8 cellular contexts compared by ENCODE assay signal in the genomic region with DNA sequence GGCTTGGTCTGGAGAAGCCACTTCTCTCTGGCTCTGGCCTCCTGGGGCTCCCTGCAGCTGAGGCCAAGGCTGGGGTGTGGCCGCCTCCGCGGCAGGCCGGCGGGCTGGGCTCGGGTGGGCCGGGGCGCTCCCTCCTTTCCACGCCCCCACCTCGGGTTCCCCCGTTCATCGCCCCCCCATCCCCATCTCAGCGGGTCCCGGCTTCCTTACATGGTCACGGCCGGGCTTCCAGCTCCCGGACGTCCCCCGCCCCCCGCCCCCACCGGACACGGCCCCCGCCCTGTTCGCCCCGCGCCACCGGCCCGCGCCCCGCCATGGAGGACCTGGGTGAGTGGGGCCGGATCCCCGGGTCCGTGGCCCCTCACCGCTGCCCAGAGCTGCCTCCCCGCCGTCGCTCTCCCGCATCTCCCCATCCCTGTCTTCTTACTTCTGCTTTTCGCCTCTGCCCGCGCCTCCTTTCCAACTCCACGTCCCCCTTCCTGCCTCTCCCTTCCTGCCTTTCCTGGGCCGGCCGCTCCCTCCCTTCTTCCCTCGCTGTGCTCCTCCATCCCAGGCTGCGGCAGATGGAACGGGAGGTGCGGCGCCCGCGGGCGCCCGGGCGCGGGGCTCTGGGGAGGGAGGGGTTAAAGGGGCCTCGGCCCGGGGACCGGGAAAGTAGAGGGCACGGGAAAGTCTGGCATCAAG. TPM values are rescaled to one million over a fixed set of nuclear protein-coding genes. Genes with fewer than 3 reads are reported as not detected.
DNase-seq lines count a peak whose midpoint lies in the region; ATAC-seq and TF ChIP-seq lines count a peak whose summit lies in the region.

TSS of gene TGFB1I1 (plus strand) at position 278 of the 684 bp plus-strand sequence. CDS start at position 315, 37 bp downstream.

- H3K9ac ChIP-seq in mesenchymal stem cell (ENCODE audit: low read length) = peak within 1 kb of the TSS; percentile 97

- peaks cover 13% of the 10 kb centered on the region for H3K27me3 Mint-ChIP-seq in endothelial cell (ENCODE audit: unreplicated experiment)

- H3K4me3 ChIP-seq in mesenchymal stem cell (ENCODE audit: insufficient read depth in 1 of 2, low read depth in 1 of 2, low read length in 2 of 2) (peak within 1 kb of the TSS; percentile 77 to 88), upper lobe of right lung (peak within 1 kb of the TSS; percentile 62)

- H3K4me1 ChIP-seq in mesenchymal stem cell (ENCODE audit: control insufficient read depth, insufficient read depth, low read depth, low read length) (peaks cover 23% of the 10 kb centered on the region), upper lobe of right lung (peaks cover 10% of the 10 kb centered on the region)

- ATAC-seq in upper lobe of right lung (peak; percentile 42), GM19324 (IDR thresholded peaks at IDR 0.05; ENCODE audit: low FRiP score, unreplicated experiment) (no peak), GM21576 (IDR thresholded peaks at IDR 0.05; ENCODE audit: unreplicated experiment) (no peak)

- peak within 1 kb of the TSS; percentile 72 for H3K27ac Mint-ChIP-seq in endothelial cell (ENCODE audit: unreplicated experiment)

- peak; percentile 34 for DNase-seq in DMS79 treated with DMSO at 0.1 percent for 48 hours (lab: John Stamatoyannopoulos, UW)
- no peak for DNase-seq in DMS79 (lab: John Stamatoyannopoulos, UW)
- DNase-seq in RWPE1 (ENCODE audit: low spot score) = peak; percentile 45
- DNase-seq in endothelial cell (ENCODE audit: low spot score) = no peak
- peak; percentile 78 for DNase-seq in mesenchymal stem cell
- DNase-seq in upper lobe of right lung = no peak

- TF ChIP-seq CTCF in RWPE1 (conservative IDR thresholded peaks at IDR 0.05; ENCODE audit: low read depth) (no peak), endothelial cell (IDR thresholded peaks at IDR 0.05; ENCODE audit: unreplicated experiment) (no peak), upper lobe of right lung (IDR thresholded peaks at IDR 0.05) (no peak)

- H3K27me3 ChIP-seq in mesenchymal stem cell (ENCODE audit: control insufficient read depth in 1 of 2, insufficient read depth in 1 of 2, low read length in 2 of 2) (no peaks in the 10 kb centered on the region), upper lobe of right lung (no peaks in the 10 kb centered on the region)

- peak within 1 kb of the TSS; percentile 69 to 91 for H2BK12ac ChIP-seq in mesenchymal stem cell (ENCODE audit: low read length in 2 of 2)

- H3K9me3 ChIP-seq in mesenchymal stem cell (ENCODE audit: control insufficient read depth, low read length) (no peaks in the 10 kb centered on the region), upper lobe of right lung (no peaks in the 10 kb centered on the region)

- peak within 1 kb of the TSS; percentile 97 for H3K27ac ChIP-seq in RWPE1
- peak within 1 kb of the TSS; percentile 98 for H3K27ac ChIP-seq in mesenchymal stem cell (ENCODE audit: low read length, poor library complexity, severe bottlenecking)
- peak within 1 kb of the TSS; percentile 86 for H3K27ac ChIP-seq in upper lobe of right lung

- intact Hi-C loops in upper lobe of right lung (cut with DNase I) = no loop called here

- H2BK15ac ChIP-seq in mesenchymal stem cell (ENCODE audit: low read depth, poor library complexity, severe bottlenecking) = peak within 1 kb of the TSS; percentile 91

- H2BK5ac ChIP-seq in mesenchymal stem cell (ENCODE audit: low read depth, low read length, poor library complexity, severe bottlenecking) = peak within 1 kb of the TSS; percentile 81

- peaks cover 14% of the 10 kb centered on the region for H3K79me1 ChIP-seq in mesenchymal stem cell (replicated peaks; ENCODE audit: low read length, poor library complexity, severe bottlenecking)

- peak within 1 kb of the TSS; percentile 84 for H3K4me2 ChIP-seq in mesenchymal stem cell (ENCODE audit: low read length, poor library complexity, severe bottlenecking)

- peaks cover 35 to 40% of the 10 kb centered on the region in 2 experiments for H3K36me3 ChIP-seq in mesenchymal stem cell (ENCODE audit: control insufficient read depth in 1 of 2, insufficient read depth in 2 of 2, low read depth in 1 of 2, low read length in 2 of 2)
- H3K36me3 ChIP-seq in upper lobe of right lung = peaks cover 13% of the 10 kb centered on the region

- under 1% methylated on average over 32 of the region's 59 CpGs for WGBS in mesenchymal stem cell

- peak within 1 kb of the TSS in 1 of 2 experiments; percentile 99 for H3K14ac ChIP-seq in mesenchymal stem cell (ENCODE audit: low read length in 2 of 2)

- H2AK5ac ChIP-seq in mesenchymal stem cell (ENCODE audit: low read length, severe bottlenecking) = peak within 1 kb of the TSS; percentile 84

- peaks cover 11% of the 10 kb centered on the region for H3K4me1 Mint-ChIP-seq in endothelial cell (ENCODE audit: unreplicated experiment)

- H2BK120ac ChIP-seq in mesenchymal stem cell (ENCODE audit: low read depth, low read length) = peak within 1 kb of the TSS; percentile 83

- H2AFZ ChIP-seq in mesenchymal stem cell (ENCODE audit: low read depth, low read length) = peak within 1 kb of the TSS; percentile 73

- POLR2A ChIA-PET in RWPE1 (lab: Yijun Ruan, JAX; ENCODE audit: low non-redundant PET) = no interaction called here

- peaks cover 27% of the 10 kb centered on the region for H3K36me3 Mint-ChIP-seq in endothelial cell (ENCODE audit: low read depth, unreplicated experiment)

- CTCF ChIA-PET in RWPE1 (lab: Yijun Ruan, JAX) = interaction anchor here (0.5 to 1.1 kb wide), 2 partner anchors 11 to 519 kb away, joined by 4 to 6 read pairs; no protein-coding TSS in a partner anchor

- H3K23ac ChIP-seq in mesenchymal stem cell (ENCODE audit: low read length in 2 of 2) = peak within 1 kb of the TSS in 1 of 2 experiments; percentile 85

- H3K4ac ChIP-seq in mesenchymal stem cell (ENCODE audit: low read depth in 1 of 2, low read length in 2 of 2) = peak within 1 kb of the TSS; percentile 99

- H3K9me3 Mint-ChIP-seq in endothelial cell (ENCODE audit: unreplicated experiment) = no peaks in the 10 kb centered on the region

- H4K8ac ChIP-seq in mesenchymal stem cell (ENCODE audit: low read length) = peak within 1 kb of the TSS; percentile 98

- peak within 1 kb of the TSS; percentile 98 for H4K91ac ChIP-seq in mesenchymal stem cell (ENCODE audit: low read length)

- H3K18ac ChIP-seq in mesenchymal stem cell (ENCODE audit: low read depth in 1 of 2, low read length in 2 of 2) = peak within 1 kb of the TSS; percentile 97 to 100

- H3K4me3 Mint-ChIP-seq in endothelial cell (ENCODE audit: unreplicated experiment) = peak within 1 kb of the TSS; percentile 88

RNA-seq across cellular contexts. Expression of gene TGFB1I1, which starts in this region (rescaled TPM):
- 42.5 TPM for total RNA-seq in endothelial cell (ENCODE audit: unreplicated experiment)
- 125 TPM for polyA plus RNA-seq in mesenchymal stem cell (2013, experiment 1 of 2)
- 118 TPM for polyA plus RNA-seq in mesenchymal stem cell (2013, experiment 2 of 2)
- total RNA-seq in upper lobe of right lung = 49.9 TPM

Comparison
In these comparisons a context has a peak if more than half of its experiments do, and no peak if none do; other contexts are left out.
1. DNase-seq: peak in DMS79 treated with DMSO at 0.1 percent for 48 hours (single experiment), RWPE1 (single experiment) and mesenchymal stem cell (single experiment); none in DMS79 (single experiment), endothelial cell (single experiment) and upper lobe of right lung (single experiment).
2. Peak in every context shown above with its lines, with median percentiles within 50 percentile points of each other: H3K27ac ChIP-seq.